In the genomic region with DNA sequence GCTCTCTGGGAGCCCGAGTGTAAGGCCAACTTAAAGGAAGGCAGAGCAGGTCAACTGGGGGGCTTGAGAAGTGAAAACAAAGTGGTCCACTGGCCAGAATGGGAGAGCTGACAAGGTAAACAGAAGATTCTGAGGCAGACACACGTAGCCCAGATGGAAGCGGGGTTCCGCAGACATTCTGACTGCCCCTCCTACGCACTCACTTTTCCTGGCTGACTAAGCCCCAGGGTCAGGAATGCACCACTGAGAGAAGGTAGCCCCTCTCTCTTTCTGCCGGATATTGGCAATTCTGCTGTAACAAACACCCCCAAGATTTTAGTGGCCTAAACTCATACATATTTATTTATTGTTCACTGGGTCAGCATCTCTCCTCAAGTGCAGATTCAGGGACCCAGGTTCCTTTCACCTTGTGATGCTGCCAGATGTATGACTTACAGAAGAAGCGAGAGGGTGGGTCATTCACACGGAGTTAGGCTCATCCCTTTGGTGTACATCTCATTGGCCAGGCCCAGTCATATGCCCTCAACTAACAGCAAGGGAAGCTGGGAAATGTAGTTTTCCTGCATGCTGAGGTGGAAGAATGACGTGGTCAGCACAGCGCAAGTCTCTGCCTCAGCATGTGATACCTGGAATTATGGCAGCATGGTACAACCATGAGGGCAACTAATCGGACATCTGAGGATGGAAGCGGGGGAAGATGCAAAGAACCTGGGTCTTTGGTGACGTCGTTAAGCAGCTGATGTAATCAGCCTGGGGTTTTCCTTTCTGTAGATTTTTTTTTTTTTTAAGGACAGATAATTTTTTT, we compare ENCODE assay signal across 1 cellular context.
A peak's percentile ranks its signal among the peaks of the same experiment; 100 is the strongest.
TF ChIP-seq lines count a peak whose summit lies in the region.

No MANE protein-coding gene starts in this region.

TF ChIP-seq in HepG2, 621 proteins besides CTCF, POLR2A, EP300 and RAD21 (continued from another document):
- TF ChIP-seq, protein P1, sequence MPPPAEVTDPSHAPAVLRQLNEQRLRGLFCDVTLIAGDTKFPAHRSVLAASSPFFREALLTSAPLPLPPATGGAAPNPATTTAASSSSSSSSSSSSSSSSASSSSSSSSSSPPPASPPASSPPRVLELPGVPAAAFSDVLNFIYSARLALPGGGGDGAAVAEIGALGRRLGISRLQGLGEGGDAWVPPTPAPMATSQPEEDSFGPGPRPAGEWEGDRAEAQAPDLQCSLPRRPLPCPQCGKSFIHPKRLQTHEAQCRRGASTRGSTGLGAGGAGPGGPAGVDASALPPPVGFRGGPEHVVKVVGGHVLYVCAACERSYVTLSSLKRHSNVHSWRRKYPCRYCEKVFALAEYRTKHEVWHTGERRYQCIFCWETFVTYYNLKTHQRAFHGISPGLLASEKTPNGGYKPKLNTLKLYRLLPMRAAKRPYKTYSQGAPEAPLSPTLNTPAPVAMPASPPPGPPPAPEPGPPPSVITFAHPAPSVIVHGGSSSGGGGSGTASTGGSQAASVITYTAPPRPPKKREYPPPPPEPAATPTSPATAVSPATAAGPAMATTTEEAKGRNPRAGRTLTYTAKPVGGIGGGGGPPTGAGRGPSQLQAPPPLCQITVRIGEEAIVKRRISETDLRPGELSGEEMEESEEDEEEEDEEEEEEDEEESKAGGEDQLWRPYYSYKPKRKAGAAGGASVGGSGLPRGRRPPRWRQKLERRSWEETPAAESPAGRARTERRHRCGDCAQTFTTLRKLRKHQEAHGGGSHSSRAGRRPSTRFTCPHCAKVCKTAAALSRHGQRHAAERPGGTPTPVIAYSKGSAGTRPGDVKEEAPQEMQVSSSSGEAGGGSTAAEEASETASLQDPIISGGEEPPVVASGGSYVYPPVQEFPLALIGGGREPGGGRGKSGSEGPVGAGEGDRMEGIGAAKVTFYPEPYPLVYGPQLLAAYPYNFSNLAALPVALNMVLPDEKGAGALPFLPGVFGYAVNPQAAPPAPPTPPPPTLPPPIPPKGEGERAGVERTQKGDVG (CRISPR knock-in tag; IDR thresholded peaks at IDR 0.05; ENCODE audit: borderline replicate concordance), result no peak
- TF ChIP-seq TAF15 (IDR thresholded peaks at IDR 0.05; ENCODE audit: low read depth, low read length, poor library complexity, severe bottlenecking), result no peak
- no peak for TF ChIP-seq ATM (IDR thresholded peaks at IDR 0.05; ENCODE audit: borderline replicate concordance)
- no peak for TF ChIP-seq ZNF263 (CRISPR knock-in tag; IDR thresholded peaks at IDR 0.05)
- TF ChIP-seq ZNF260 (CRISPR knock-in tag; IDR thresholded peaks at IDR 0.05; ENCODE audit: borderline replicate concordance, low read depth), result no peak
- no peak for TF ChIP-seq PCBP2 (optimal IDR thresholded peaks at IDR 0.05; ENCODE audit: low read depth, low read length, poor library complexity, severe bottlenecking)
- no peak for TF ChIP-seq CEBPB (IDR thresholded peaks at IDR 0.05; ENCODE audit: borderline replicate concordance, low read depth, low read length)
- TF ChIP-seq, protein P2, sequence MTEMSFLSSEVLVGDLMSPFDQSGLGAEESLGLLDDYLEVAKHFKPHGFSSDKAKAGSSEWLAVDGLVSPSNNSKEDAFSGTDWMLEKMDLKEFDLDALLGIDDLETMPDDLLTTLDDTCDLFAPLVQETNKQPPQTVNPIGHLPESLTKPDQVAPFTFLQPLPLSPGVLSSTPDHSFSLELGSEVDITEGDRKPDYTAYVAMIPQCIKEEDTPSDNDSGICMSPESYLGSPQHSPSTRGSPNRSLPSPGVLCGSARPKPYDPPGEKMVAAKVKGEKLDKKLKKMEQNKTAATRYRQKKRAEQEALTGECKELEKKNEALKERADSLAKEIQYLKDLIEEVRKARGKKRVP (CRISPR knock-in tag; IDR thresholded peaks at IDR 0.05), result peak in 1 of 2 experiments; percentile 64; a peak in 2 of 4 replicates
- no peak for TF ChIP-seq KLF9 (CRISPR knock-in tag; IDR thresholded peaks at IDR 0.05; ENCODE audit: low read depth)
- TF ChIP-seq, protein P3, sequence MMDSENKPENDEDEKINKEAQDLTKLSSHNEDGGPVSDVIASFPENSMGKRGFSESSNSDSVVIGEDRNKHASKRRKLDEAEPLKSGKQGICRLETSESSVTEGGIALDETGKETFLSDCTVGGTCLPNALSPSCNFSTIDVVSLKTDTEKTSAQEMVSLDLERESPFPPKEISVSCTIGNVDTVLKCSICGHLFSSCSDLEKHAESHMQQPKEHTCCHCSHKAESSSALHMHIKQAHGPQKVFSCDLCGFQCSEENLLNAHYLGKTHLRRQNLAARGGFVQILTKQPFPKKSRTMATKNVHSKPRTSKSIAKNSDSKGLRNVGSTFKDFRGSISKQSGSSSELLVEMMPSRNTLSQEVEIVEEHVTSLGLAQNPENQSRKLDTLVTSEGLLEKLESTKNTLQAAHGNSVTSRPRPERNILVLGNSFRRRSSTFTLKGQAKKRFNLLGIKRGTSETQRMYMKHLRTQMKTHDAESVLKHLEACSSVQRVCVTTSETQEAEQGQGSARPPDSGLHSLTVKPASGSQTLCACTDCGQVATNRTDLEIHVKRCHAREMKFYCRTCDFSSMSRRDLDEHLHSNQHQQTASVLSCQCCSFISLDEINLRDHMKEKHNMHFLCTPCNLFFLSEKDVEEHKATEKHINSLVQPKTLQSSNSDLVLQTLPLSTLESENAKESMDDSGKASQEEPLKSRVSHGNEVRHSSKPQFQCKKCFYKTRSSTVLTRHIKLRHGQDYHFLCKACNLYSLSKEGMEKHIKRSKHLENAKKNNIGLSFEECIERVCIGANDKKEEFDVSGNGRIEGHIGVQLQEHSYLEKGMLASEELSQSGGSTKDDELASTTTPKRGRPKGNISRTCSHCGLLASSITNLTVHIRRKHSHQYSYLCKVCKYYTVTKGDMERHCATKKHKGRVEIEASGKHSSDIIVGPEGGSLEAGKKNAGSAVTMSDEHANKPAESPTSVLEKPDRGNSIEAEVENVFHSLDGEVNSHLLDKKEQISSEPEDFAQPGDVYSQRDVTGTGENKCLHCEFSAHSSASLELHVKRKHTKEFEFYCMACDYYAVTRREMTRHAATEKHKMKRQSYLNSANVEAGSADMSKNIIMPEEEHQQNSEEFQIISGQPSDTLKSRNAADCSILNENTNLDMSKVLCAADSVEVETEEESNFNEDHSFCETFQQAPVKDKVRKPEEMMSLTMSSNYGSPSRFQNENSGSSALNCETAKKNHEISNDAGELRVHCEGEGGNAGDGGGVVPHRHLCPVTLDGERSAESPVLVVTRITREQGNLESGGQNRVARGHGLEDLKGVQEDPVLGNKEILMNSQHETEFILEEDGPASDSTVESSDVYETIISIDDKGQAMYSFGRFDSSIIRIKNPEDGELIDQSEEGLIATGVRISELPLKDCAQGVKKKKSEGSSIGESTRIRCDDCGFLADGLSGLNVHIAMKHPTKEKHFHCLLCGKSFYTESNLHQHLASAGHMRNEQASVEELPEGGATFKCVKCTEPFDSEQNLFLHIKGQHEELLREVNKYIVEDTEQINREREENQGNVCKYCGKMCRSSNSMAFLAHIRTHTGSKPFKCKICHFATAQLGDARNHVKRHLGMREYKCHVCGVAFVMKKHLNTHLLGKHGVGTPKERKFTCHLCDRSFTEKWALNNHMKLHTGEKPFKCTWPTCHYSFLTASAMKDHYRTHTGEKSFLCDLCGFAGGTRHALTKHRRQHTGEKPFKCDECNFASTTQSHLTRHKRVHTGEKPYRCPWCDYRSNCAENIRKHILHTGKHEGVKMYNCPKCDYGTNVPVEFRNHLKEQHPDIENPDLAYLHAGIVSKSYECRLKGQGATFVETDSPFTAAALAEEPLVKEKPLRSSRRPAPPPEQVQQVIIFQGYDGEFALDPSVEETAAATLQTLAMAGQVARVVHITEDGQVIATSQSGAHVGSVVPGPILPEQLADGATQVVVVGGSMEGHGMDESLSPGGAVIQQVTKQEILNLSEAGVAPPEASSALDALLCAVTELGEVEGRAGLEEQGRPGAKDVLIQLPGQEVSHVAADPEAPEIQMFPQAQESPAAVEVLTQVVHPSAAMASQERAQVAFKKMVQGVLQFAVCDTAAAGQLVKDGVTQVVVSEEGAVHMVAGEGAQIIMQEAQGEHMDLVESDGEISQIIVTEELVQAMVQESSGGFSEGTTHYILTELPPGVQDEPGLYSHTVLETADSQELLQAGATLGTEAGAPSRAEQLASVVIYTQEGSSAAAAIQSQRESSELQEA (CRISPR knock-in tag; IDR thresholded peaks at IDR 0.05; ENCODE audit: not compliant biosample characterization), result no peak
- TF ChIP-seq, protein P4, sequence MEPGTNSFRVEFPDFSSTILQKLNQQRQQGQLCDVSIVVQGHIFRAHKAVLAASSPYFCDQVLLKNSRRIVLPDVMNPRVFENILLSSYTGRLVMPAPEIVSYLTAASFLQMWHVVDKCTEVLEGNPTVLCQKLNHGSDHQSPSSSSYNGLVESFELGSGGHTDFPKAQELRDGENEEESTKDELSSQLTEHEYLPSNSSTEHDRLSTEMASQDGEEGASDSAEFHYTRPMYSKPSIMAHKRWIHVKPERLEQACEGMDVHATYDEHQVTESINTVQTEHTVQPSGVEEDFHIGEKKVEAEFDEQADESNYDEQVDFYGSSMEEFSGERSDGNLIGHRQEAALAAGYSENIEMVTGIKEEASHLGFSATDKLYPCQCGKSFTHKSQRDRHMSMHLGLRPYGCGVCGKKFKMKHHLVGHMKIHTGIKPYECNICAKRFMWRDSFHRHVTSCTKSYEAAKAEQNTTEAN (CRISPR knock-in tag; conservative IDR thresholded peaks at IDR 0.05), result no peak
- no peak for TF ChIP-seq ZNF792 (CRISPR knock-in tag; IDR thresholded peaks at IDR 0.05)
- TF ChIP-seq ATF7 (IDR thresholded peaks at IDR 0.05), result peak; percentile 52; the same call in 1 of the 2 replicates
- no peak for TF ChIP-seq ATF7 (CRISPR knock-in tag; IDR thresholded peaks at IDR 0.05)
- no peak for TF ChIP-seq ZNF773 (CRISPR knock-in tag; IDR thresholded peaks at IDR 0.05; ENCODE audit: borderline replicate concordance)
